Comparison of ENCODE assay signal across 1 cellular context in genomic region chr11:125123947-125124633, GRCh38.
TF ChIP-seq lines count a peak whose summit lies in the region.

No MANE protein-coding gene starts in this region.

TF ChIP-seq in HepG2, 621 proteins besides CTCF, POLR2A, EP300 and RAD21 (continued from another document and continues in another):
- TF ChIP-seq ZBTB26 (CRISPR knock-in tag; IDR thresholded peaks at IDR 0.05; ENCODE audit: borderline replicate concordance) (no peak), ZNF33B (CRISPR knock-in tag; IDR thresholded peaks at IDR 0.05) (no peak), TERF1 (CRISPR knock-in tag; IDR thresholded peaks at IDR 0.05) (no peak), ZBTB25 (CRISPR knock-in tag; IDR thresholded peaks at IDR 0.05) (no peak), IKZF4 (CRISPR knock-in tag; IDR thresholded peaks at IDR 0.05; ENCODE audit: borderline replicate concordance, low read depth, not compliant biosample characterization) (no peak), HNRNPH1 (optimal IDR thresholded peaks at IDR 0.05; ENCODE audit: low read depth, low read length) (no peak), BRF2 (CRISPR knock-in tag; IDR thresholded peaks at IDR 0.05) (no peak), TRAFD1 (CRISPR knock-in tag; IDR thresholded peaks at IDR 0.05; ENCODE audit: borderline replicate concordance) (no peak), ZNF747 (CRISPR knock-in tag; IDR thresholded peaks at IDR 0.05; ENCODE audit: borderline replicate concordance) (no peak), STAG1 (CRISPR knock-in tag; IDR thresholded peaks at IDR 0.05) (peak; percentile 18; the same call in 1 of the 2 replicates), ZNF800 (CRISPR knock-in tag; IDR thresholded peaks at IDR 0.05) (no peak), ZNF12 (CRISPR knock-in tag; IDR thresholded peaks at IDR 0.05) (no peak), ZNF691 (CRISPR knock-in tag; IDR thresholded peaks at IDR 0.05; ENCODE audit: borderline replicate concordance, low read depth) (no peak), ZNF446 (CRISPR knock-in tag; IDR thresholded peaks at IDR 0.05) (no peak), MIXL1 (CRISPR knock-in tag; IDR thresholded peaks at IDR 0.05) (0 out of 2 replicates have a peak, but pooled peaks have one; percentile 21), ZNF768 (CRISPR knock-in tag; IDR thresholded peaks at IDR 0.05) (no peak), ZFP36L1 (CRISPR knock-in tag; IDR thresholded peaks at IDR 0.05) (no peak), ZNF878 (CRISPR knock-in tag; IDR thresholded peaks at IDR 0.05) (no peak), ZNF850 (CRISPR knock-in tag; conservative IDR thresholded peaks at IDR 0.05) (no peak), ZNF496 (CRISPR knock-in tag; IDR thresholded peaks at IDR 0.05; ENCODE audit: insufficient replicate concordance) (no peak), HCFC1 (IDR thresholded peaks at IDR 0.05; ENCODE audit: low read depth, low read length) (no peak), ZC3H4 (CRISPR knock-in tag; IDR thresholded peaks at IDR 0.05; ENCODE audit: borderline replicate concordance) (no peak), ZNF235 (CRISPR knock-in tag; IDR thresholded peaks at IDR 0.05; ENCODE audit: borderline replicate concordance) (no peak), PHF8 (CRISPR knock-in tag; IDR thresholded peaks at IDR 0.05) (0 out of 2 replicates have a peak, but pooled peaks have one; percentile 18), NCOA1 (CRISPR knock-in tag; IDR thresholded peaks at IDR 0.05) (no peak), CC2D1A (CRISPR knock-in tag; IDR thresholded peaks at IDR 0.05) (peak; percentile 53; the same call in 1 of the 2 replicates), ARNT (IDR thresholded peaks at IDR 0.05) (no peak), ZNF460 (CRISPR knock-in tag; IDR thresholded peaks at IDR 0.05; ENCODE audit: borderline replicate concordance) (no peak), ZSCAN9 (CRISPR knock-in tag; IDR thresholded peaks at IDR 0.05; ENCODE audit: borderline replicate concordance) (no peak), SNAPC2 (CRISPR knock-in tag; IDR thresholded peaks at IDR 0.05) (no peak), RFXAP (CRISPR knock-in tag; IDR thresholded peaks at IDR 0.05; ENCODE audit: borderline replicate concordance) (no peak), ZNF501 (CRISPR knock-in tag; IDR thresholded peaks at IDR 0.05) (0 out of 2 replicates have a peak, but pooled peaks have one; percentile 29)
- TF ChIP-seq, protein P1, sequence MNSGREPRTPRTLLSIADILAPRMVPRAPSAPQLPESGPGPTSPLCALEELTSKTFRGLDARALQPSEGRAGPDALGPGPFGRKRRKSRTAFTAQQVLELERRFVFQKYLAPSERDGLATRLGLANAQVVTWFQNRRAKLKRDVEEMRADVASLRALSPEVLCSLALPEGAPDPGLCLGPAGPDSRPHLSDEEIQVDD (CRISPR knock-in tag; IDR thresholded peaks at IDR 0.05; ENCODE audit: borderline replicate concordance), result no peak
- TF ChIP-seq, protein P2, sequence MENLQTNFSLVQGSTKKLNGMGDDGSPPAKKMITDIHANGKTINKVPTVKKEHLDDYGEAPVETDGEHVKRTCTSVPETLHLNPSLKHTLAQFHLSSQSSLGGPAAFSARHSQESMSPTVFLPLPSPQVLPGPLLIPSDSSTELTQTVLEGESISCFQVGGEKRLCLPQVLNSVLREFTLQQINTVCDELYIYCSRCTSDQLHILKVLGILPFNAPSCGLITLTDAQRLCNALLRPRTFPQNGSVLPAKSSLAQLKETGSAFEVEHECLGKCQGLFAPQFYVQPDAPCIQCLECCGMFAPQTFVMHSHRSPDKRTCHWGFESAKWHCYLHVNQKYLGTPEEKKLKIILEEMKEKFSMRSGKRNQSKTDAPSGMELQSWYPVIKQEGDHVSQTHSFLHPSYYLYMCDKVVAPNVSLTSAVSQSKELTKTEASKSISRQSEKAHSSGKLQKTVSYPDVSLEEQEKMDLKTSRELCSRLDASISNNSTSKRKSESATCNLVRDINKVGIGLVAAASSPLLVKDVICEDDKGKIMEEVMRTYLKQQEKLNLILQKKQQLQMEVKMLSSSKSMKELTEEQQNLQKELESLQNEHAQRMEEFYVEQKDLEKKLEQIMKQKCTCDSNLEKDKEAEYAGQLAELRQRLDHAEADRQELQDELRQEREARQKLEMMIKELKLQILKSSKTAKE (CRISPR knock-in tag; IDR thresholded peaks at IDR 0.05; ENCODE audit: borderline replicate concordance), result no peak
- TF ChIP-seq, protein P3, sequence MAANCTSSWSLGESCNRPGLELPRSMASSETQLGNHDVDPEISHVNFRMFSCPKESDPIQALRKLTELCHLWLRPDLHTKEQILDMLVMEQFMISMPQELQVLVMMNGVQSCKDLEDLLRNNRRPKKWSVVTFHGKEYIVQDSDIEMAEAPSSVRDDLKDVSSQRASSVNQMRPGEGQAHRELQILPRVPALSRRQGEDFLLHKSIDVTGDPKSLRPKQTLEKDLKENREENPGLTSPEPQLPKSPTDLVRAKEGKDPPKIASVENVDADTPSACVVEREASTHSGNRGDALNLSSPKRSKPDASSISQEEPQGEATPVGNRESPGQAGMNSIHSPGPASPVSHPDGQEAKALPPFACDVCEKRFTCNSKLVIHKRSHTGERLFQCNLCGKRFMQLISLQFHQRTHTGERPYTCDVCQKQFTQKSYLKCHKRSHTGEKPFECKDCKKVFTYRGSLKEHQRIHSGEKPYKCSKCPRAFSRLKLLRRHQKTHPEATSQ (CRISPR knock-in tag; IDR thresholded peaks at IDR 0.05; ENCODE audit: borderline replicate concordance), result peak; percentile 50; the same call in 1 of the 2 replicates
- TF ChIP-seq, protein P4, sequence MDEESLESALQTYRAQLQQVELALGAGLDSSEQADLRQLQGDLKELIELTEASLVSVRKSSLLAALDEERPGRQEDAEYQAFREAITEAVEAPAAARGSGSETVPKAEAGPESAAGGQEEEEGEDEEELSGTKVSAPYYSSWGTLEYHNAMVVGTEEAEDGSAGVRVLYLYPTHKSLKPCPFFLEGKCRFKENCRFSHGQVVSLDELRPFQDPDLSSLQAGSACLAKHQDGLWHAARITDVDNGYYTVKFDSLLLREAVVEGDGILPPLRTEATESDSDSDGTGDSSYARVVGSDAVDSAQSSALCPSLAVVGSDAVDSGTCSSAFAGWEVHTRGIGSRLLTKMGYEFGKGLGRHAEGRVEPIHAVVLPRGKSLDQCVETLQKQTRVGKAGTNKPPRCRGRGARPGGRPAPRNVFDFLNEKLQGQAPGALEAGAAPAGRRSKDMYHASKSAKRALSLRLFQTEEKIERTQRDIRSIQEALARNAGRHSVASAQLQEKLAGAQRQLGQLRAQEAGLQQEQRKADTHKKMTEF (CRISPR knock-in tag; IDR thresholded peaks at IDR 0.05), result 0 out of 2 replicates have a peak, but pooled peaks have one; percentile 42
- TF ChIP-seq, protein P5, sequence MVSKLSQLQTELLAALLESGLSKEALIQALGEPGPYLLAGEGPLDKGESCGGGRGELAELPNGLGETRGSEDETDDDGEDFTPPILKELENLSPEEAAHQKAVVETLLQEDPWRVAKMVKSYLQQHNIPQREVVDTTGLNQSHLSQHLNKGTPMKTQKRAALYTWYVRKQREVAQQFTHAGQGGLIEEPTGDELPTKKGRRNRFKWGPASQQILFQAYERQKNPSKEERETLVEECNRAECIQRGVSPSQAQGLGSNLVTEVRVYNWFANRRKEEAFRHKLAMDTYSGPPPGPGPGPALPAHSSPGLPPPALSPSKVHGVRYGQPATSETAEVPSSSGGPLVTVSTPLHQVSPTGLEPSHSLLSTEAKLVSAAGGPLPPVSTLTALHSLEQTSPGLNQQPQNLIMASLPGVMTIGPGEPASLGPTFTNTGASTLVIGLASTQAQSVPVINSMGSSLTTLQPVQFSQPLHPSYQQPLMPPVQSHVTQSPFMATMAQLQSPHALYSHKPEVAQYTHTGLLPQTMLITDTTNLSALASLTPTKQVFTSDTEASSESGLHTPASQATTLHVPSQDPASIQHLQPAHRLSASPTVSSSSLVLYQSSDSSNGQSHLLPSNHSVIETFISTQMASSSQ (IDR thresholded peaks at IDR 0.05; ENCODE audit: low read depth), result no peak
- TF ChIP-seq, protein P5 (CRISPR knock-in tag; IDR thresholded peaks at IDR 0.05; ENCODE audit: borderline replicate concordance), result no peak
